In genomic region chr5:39167141-39167972, GRCh38 we compare ENCODE assay signal across 1 cellular context.
TF ChIP-seq lines count a peak whose summit lies in the region.

No MANE protein-coding gene starts in this region.

TF ChIP-seq in A549, 52 proteins besides CTCF, POLR2A, EP300 and RAD21:
- TF ChIP-seq, protein P1, sequence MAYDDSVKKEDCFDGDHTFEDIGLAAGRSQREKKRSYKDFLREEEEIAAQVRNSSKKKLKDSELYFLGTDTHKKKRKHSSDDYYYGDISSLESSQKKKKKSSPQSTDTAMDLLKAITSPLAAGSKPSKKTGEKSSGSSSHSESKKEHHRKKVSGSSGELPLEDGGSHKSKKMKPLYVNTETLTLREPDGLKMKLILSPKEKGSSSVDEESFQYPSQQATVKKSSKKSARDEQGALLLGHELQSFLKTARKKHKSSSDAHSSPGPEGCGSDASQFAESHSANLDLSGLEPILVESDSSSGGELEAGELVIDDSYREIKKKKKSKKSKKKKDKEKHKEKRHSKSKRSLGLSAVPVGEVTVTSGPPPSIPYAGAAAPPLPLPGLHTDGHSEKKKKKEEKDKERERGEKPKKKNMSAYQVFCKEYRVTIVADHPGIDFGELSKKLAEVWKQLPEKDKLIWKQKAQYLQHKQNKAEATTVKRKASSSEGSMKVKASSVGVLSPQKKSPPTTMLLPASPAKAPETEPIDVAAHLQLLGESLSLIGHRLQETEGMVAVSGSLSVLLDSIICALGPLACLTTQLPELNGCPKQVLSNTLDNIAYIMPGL (CRISPR knock-in tag; IDR thresholded peaks at IDR 0.05; ENCODE audit: borderline replicate concordance) = no peak
- TF ChIP-seq JUNB (IDR thresholded peaks at IDR 0.05) (0 out of 2 replicates have a peak, but pooled peaks have one; percentile 19), CEBPB (IDR thresholded peaks at IDR 0.05) (peak in 1 of 2 experiments; percentile 5; a peak in 1 of 4 replicates), GATA3 (IDR thresholded peaks at IDR 0.05; ENCODE audit: borderline replicate concordance) (peak; percentile 37; the same call in 1 of the 2 replicates), HES2 (IDR thresholded peaks at IDR 0.05) (no peak), FOSL2 (IDR thresholded peaks at IDR 0.05) (no peak), FOSL2 (CRISPR knock-in tag; IDR thresholded peaks at IDR 0.05) (peak; percentile 65; the same call in 1 of the 2 replicates)
